23 cellular contexts compared by ENCODE assay signal in genomic region chr20:37636212-37636975, GRCh38. TPM values are rescaled to one million over a fixed set of nuclear protein-coding genes. Genes with fewer than 3 reads are reported as not detected.
DNase-seq lines count a peak whose midpoint lies in the region; ATAC-seq, FAIRE-seq and TF ChIP-seq lines count a peak whose summit lies in the region.
"Had no signal": no experiment of that assay in that cellular context is flagged by ENCODE, and none has a peak within 500 bp of the region (broad histone marks: within the 10 kb centered on the region; RNA-seq: fewer than 3 reads in every experiment).

No MANE protein-coding gene starts in this region.

- H3K4me3 ChIP-seq in HepG2 (replicated peaks in 1 of 3; ENCODE audit: insufficient read depth in 1 of 3, low read depth in 2 of 3, low read length in 3 of 3) (peak overlapping the region; percentile 2 to 47 (median 10); a peak in 3 of 6 replicates), right lobe of liver (no peak overlapping the region), neuronal stem cell (ENCODE audit: low read length in 2 of 2) (no peak overlapping the region)
- H3K4me3 ChIP-seq: A549; BLaER1 treated with 17β-estradiol and CSF1 and Interleukin-3, amounts not matched to agents 10 nM and 100 nM; GM23338 had no signal

- H2AFZ ChIP-seq in HepG2 (ENCODE audit: low read length) (no peak overlapping the region), neuronal stem cell (ENCODE audit: low read length) (no peak overlapping the region)
- H2AFZ ChIP-seq: GM23338 had no signal

- H3K9ac ChIP-seq in HepG2 (ENCODE audit: insufficient read depth, low read depth, low read length) (no peak overlapping the region), neuronal stem cell (ENCODE audit: low read depth, low read length, poor library complexity) (no peak overlapping the region)
- H3K9ac ChIP-seq: BLaER1 treated with 17β-estradiol and CSF1 and Interleukin-3, amounts not matched to agents 10 nM and 100 nM had no signal

- no peak overlapping the region for H2BK12ac ChIP-seq in neuronal stem cell (ENCODE audit: low read length)

- intact Hi-C loops in HepG2 (cut with micrococcal nuclease; ENCODE audit: unreplicated experiment), result no loop called here
- intact Hi-C loops in right lobe of liver (cut with DNase I), result no loop called here

- peak overlapping the region; percentile 14 for H3K18ac ChIP-seq in neuronal stem cell (ENCODE audit: low read length)

- H3K23ac ChIP-seq in neuronal stem cell (ENCODE audit: low read depth, low read length, poor library complexity), result no peak overlapping the region

- H2BK120ac ChIP-seq in neuronal stem cell (ENCODE audit: low read depth, low read length), result no peak overlapping the region

- DNase-seq in HepG2 (ENCODE audit: low spot score), result peak; percentile 69
- no peak for DNase-seq in right lobe of liver
- peak; percentile 43 for DNase-seq in NCI-H526 treated with DMSO at 0.1 percent for 48 hours (lab: John Stamatoyannopoulos, UW)
- DNase-seq in neuronal stem cell (ENCODE audit: low spot score), result no peak
- DNase-seq in COLO829 (ENCODE audit: low spot score), result no peak
- no peak for DNase-seq in cerebellar cortex (ENCODE audit: low spot score)
- DNase-seq: 8988T; ACHN; AML-193; BE2C; Caco-2; CD4-positive, alpha-beta T cell; CD8-positive, alpha-beta memory T cell; DMS153; DMS79 treated with DMSO at 0.1 percent for 48 hours; GF-D8; H9 had no signal

- no peak overlapping the region for H4K91ac ChIP-seq in neuronal stem cell (ENCODE audit: low read depth, low read length, poor library complexity)

- no peak overlapping the region for H2AK5ac ChIP-seq in neuronal stem cell (ENCODE audit: low read depth, low read length)

- no peak overlapping the region for H3K14ac ChIP-seq in neuronal stem cell (ENCODE audit: low read length)

- H4K8ac ChIP-seq in neuronal stem cell (ENCODE audit: low read depth, low read length), result no peak overlapping the region

- H3K27ac ChIP-seq in HepG2 (ENCODE audit: extremely low read length, insufficient read depth, low read length), result no peak overlapping the region
- H3K27ac ChIP-seq in right lobe of liver, result no peak overlapping the region
- no peak overlapping the region for H3K27ac ChIP-seq in neuronal stem cell (replicated peaks; ENCODE audit: low read length)
- H3K27ac ChIP-seq: A549; BLaER1 treated with 17β-estradiol and CSF1 and Interleukin-3, amounts not matched to agents 10 nM and 100 nM had no signal

- in situ Hi-C loops in HepG2 (cut with HindIII; ENCODE audit: extremely low pct_ligation_motif_present, low pct_unique_long_range_greater_than_20kb), result no loop called here

- POLR2A ChIA-PET in HepG2 (lab: Yijun Ruan, JAX), result no interaction called here

- H3K4me1 ChIP-seq in HepG2 (ENCODE audit: insufficient read depth, low read length) (peaks cover 18% of the 10 kb centered on the region), right lobe of liver (no peaks in the 10 kb centered on the region), neuronal stem cell (ENCODE audit: control insufficient read depth in 2 of 2, insufficient read depth in 1 of 2, low read depth in 1 of 2, low read length in 2 of 2) (no peaks in the 10 kb centered on the region)
- H3K4me1 ChIP-seq: A549; BLaER1 treated with 17β-estradiol and CSF1 and Interleukin-3, amounts not matched to agents 10 nM and 100 nM; Caco-2 had no signal

- H3K79me2 ChIP-seq in HepG2 (ENCODE audit: insufficient read depth, low read length), result no peaks in the 10 kb centered on the region

- H3K27me3 ChIP-seq in HepG2 (ENCODE audit: control insufficient read depth in 1 of 2, insufficient read depth in 2 of 2, low read length in 2 of 2), result peaks cover 0 to 2% of the 10 kb centered on the region in 2 experiments; a peak in 1 of 5 replicates
- H3K27me3 ChIP-seq in right lobe of liver, result no peaks in the 10 kb centered on the region
- no peaks in the 10 kb centered on the region for H3K27me3 ChIP-seq in neuronal stem cell (ENCODE audit: control insufficient read depth in 3 of 3, insufficient read depth in 3 of 3, low read depth in 1 of 3, low read length in 3 of 3)
- H3K27me3 ChIP-seq: BLaER1 treated with 17β-estradiol and CSF1 and Interleukin-3, amounts not matched to agents 10 nM and 100 nM had no signal

- TF ChIP-seq RAD21 in HepG2 (CRISPR knock-in tag; IDR thresholded peaks at IDR 0.05), result no peak

- no peak overlapping the region for H2BK5ac ChIP-seq in neuronal stem cell (ENCODE audit: low read length)

- no peak overlapping the region for H2BK15ac ChIP-seq in neuronal stem cell (ENCODE audit: low read length)

- no peaks in the 10 kb centered on the region for H3K9me3 ChIP-seq in HepG2 (ENCODE audit: low read length)
- H3K9me3 ChIP-seq in right lobe of liver, result no peaks in the 10 kb centered on the region
- H3K9me3 ChIP-seq in neuronal stem cell (replicated peaks in 1 of 2; ENCODE audit: control insufficient read depth in 2 of 2, insufficient read depth in 1 of 2, low read depth in 1 of 2, low read length in 2 of 2), result peaks cover 0 to 3% of the 10 kb centered on the region in 2 donors

- CTCF ChIA-PET in HepG2 (lab: Yijun Ruan, JAX; ENCODE audit: low intra/inter-chr PET ratio, low total read pairs), result no interaction called here

- H3K4me2 ChIP-seq in HepG2 (ENCODE audit: low read depth, low read length) (peak overlapping the region; percentile 81), neuronal stem cell (ENCODE audit: insufficient read depth, low read length, poor library complexity, severe bottlenecking) (no peak overlapping the region)
- H3K4me2 ChIP-seq: A549; BLaER1 treated with 17β-estradiol and CSF1 and Interleukin-3, amounts not matched to agents 10 nM and 100 nM; GM23338 had no signal

- TF ChIP-seq POLR2A in HepG2 (IDR thresholded peaks at IDR 0.05; ENCODE audit: insufficient read depth in 1 of 2, low read depth in 2 of 2, low read length in 2 of 2) (no peak), right lobe of liver (IDR thresholded peaks at IDR 0.05) (no peak)

- ATAC-seq in HepG2 (peak; percentile 86), right lobe of liver (no peak)
- ATAC-seq: A549, GM23338, HCT116 had no signal

- 19% methylated on average over 13 of the region's 14 CpGs for WGBS in HepG2 (ENCODE audit: low lambda C conversion rate)
- WGBS in right lobe of liver (ENCODE audit: insufficient coverage, low coverage, low lambda C conversion rate, missing lambda C conversion rate), result 39% methylated on average over 7 of the region's 14 CpGs
- WGBS in neuronal stem cell (ENCODE audit: extremely low coverage in 2 of 2, insufficient read length in 2 of 2, insufficient replicate concordance in 1 of 2), 2 donors, result no CpG with 5 or more reads among the region's 14 CpGs

- TF ChIP-seq CTCF in HepG2 (CRISPR knock-in tag; IDR thresholded peaks at IDR 0.05) (no peak), right lobe of liver (IDR thresholded peaks at IDR 0.05) (no peak)

- FAIRE-seq in HepG2 (lab: Jason Lieb, UNC), result no peak
- FAIRE-seq: A549, GM12891, GM18507 had no signal

- BruUV-seq in HepG2 (replicated peaks; lab: Mats Ljungman, UMichigan), result no TSS peak

- no peak for TF ChIP-seq EP300 in HepG2 (IDR thresholded peaks at IDR 0.05; ENCODE audit: low read depth in 2 of 2, low read length in 2 of 2)
- TF ChIP-seq EP300 in HepG2 (CRISPR knock-in tag; IDR thresholded peaks at IDR 0.05; ENCODE audit: borderline replicate concordance), result no peak

- 0 out of 2 replicates have a peak, but pooled peaks cover 2% of the 10 kb centered on the region for H4K20me1 ChIP-seq in HepG2 (ENCODE audit: insufficient read depth, low read length)
- H4K20me1 ChIP-seq: BLaER1 treated with 17β-estradiol and CSF1 and Interleukin-3, amounts not matched to agents 10 nM and 100 nM had no signal

- H3K79me1 ChIP-seq in neuronal stem cell (ENCODE audit: low read depth, low read length), result no peaks in the 10 kb centered on the region

- H3K4ac ChIP-seq in neuronal stem cell (ENCODE audit: low read length), result no peak overlapping the region

- H3K36me3 ChIP-seq in HepG2 (replicated peaks in 1 of 2; ENCODE audit: control insufficient read depth in 1 of 2, insufficient read depth in 2 of 2, low read length in 2 of 2) (no peaks in the 10 kb centered on the region), right lobe of liver (no peaks in the 10 kb centered on the region), neuronal stem cell (replicated peaks in 1 of 2; ENCODE audit: control insufficient read depth in 2 of 2, insufficient read depth in 2 of 2, low read length in 2 of 2) (no peaks in the 10 kb centered on the region)
- H3K36me3 ChIP-seq: BE2C; BLaER1 treated with 17β-estradiol and CSF1 and Interleukin-3, amounts not matched to agents 10 nM and 100 nM had no signal

TF ChIP-seq in HepG2, 621 proteins besides CTCF, POLR2A, EP300 and RAD21 (continues in another document):
- TF ChIP-seq CREBL2 (CRISPR knock-in tag; IDR thresholded peaks at IDR 0.05; ENCODE audit: borderline replicate concordance), result peak; percentile 51; the same call in 1 of the 2 replicates
- TF ChIP-seq BORCS8-MEF2B (CRISPR knock-in tag; IDR thresholded peaks at IDR 0.05), result 0 out of 2 replicates have a peak, but pooled peaks have one; percentile 56

RNA-seq across cellular contexts. Expression of gene CTNNBL1, which starts 57.4 kb away (rescaled TPM):
- 94.6 and 136 TPM in 2 replicates for total RNA-seq in HepG2 (2016; rRNA removed; fragmentation: Illumina TruSeq; extraction: Trizol)
- 43.5 and 49.5 TPM in 2 replicates for total RNA-seq in HepG2 (2016; cell fraction: cytosol; rRNA removed; fragmentation: Illumina TruSeq; extraction: Trizol; ENCODE audit: low read depth)
- total RNA-seq in HepG2 (2016; cell fraction: insoluble cytoplasmic fraction; rRNA removed; fragmentation: Illumina TruSeq; extraction: Trizol), result 97.0 and 143 TPM in 2 replicates
- total RNA-seq in HepG2 (2016; cell fraction: membrane; rRNA removed; fragmentation: Illumina TruSeq; extraction: Trizol), result 53.6 and 54.9 TPM in 2 replicates
- total RNA-seq in HepG2 (2016; cell fraction: nucleus; rRNA removed; fragmentation: Illumina TruSeq; extraction: Trizol), result 47.8 and 48.8 TPM in 2 replicates
- 47.0 and 49.3 TPM in 2 replicates for polyA plus RNA-seq in HepG2 (2011; rRNA removed)
- 37.8 and 38.1 TPM in 2 replicates for polyA plus RNA-seq in HepG2 (2011; cell fraction: cytosol; rRNA removed)
- polyA plus RNA-seq in HepG2 (2011; cell fraction: nucleus; rRNA removed), result 17.2 and 18.0 TPM in 2 replicates
- 83.2 and 94.2 TPM in 2 replicates for polyA plus RNA-seq in HepG2 (2012)
- polyA plus RNA-seq in HepG2 (2016; cell fraction: cytosol; fragmentation: Illumina TruSeq; extraction: Trizol; ENCODE audit: low read depth), result 53.4 and 54.1 TPM in 2 replicates
- 156 and 162 TPM in 2 replicates for polyA plus RNA-seq in HepG2 (2016; cell fraction: insoluble cytoplasmic fraction; fragmentation: Illumina TruSeq; extraction: Trizol; ENCODE audit: low read depth)
- 50.8 and 57.2 TPM in 2 replicates for polyA plus RNA-seq in HepG2 (2016; cell fraction: membrane; fragmentation: Illumina TruSeq; extraction: Trizol; ENCODE audit: low read depth)
- 68.0 and 75.7 TPM in 2 replicates for polyA plus RNA-seq in HepG2 (2016; cell fraction: nucleus; fragmentation: Illumina TruSeq; extraction: Trizol; ENCODE audit: insufficient read depth, low read depth)
- polyA minus RNA-seq in HepG2 (2011; rRNA and poly(A)+ RNA removed; ENCODE audit: low replicate concordance), result 33.6 and 37.6 TPM in 2 replicates
- polyA minus RNA-seq in HepG2 (2011; cell fraction: cytosol; rRNA and poly(A)+ RNA removed), result 27.5 and 33.1 TPM in 2 replicates
- 33.5 and 36.7 TPM in 2 replicates for polyA minus RNA-seq in HepG2 (2011; cell fraction: nucleus; rRNA and poly(A)+ RNA removed)
- total RNA-seq in right lobe of liver, result 10 to 100 TPM; 16.3 to 41.8 (median 28.8) TPM
- 106 TPM for polyA plus RNA-seq in neuronal stem cell (2013, experiment 1 of 2)
- 108 TPM for polyA plus RNA-seq in neuronal stem cell (2013, experiment 2 of 2)

Comparison
In these comparisons a context has a peak if more than half of its experiments do, and no peak if none do; other contexts are left out.
1. DNase-seq: peak in HepG2 (single experiment) and NCI-H526 treated with DMSO at 0.1 percent for 48 hours (single experiment); none in right lobe of liver (0 of 3), neuronal stem cell (single experiment), COLO829 (single experiment) and cerebellar cortex (single experiment).
2. H3K4me3 ChIP-seq: peak in HepG2 (3 of 3); none in right lobe of liver (0 of 3) and neuronal stem cell (0 of 2).